In the genomic region with DNA sequence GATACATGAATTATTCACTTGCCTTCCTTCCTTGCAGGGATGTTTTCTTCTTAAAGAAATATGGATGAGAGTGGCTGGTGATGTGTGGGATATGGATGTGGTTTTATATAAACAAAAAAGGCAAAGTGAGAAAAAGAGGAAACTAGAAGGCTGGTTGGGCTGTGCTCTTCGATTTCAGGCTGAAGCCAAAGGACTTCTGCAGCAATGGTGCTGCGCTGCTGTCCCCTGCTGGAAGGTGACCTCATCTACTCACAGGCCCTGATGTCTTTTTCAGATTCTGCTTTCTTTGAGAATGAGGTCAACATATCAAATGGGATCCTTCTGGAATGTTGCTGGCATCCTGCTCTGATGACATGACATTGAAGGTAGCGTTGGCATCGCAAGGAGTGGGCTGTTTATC, we compare ENCODE assay signal across 13 cellular contexts. TPM values are rescaled to one million over a fixed set of nuclear protein-coding genes. Genes with fewer than 3 reads are reported as not detected.
DNase-seq lines count a peak whose midpoint lies in the region; ATAC-seq, FAIRE-seq and TF ChIP-seq lines count a peak whose summit lies in the region.
"Had no signal": no experiment of that assay in that cellular context is flagged by ENCODE, and none has a peak within 500 bp of the region (broad histone marks: within the 10 kb centered on the region; RNA-seq: fewer than 3 reads in every experiment).

No MANE protein-coding gene starts in this region.

- H3K4me1 ChIP-seq in RWPE2 (ENCODE audit: insufficient read depth, poor library complexity, severe bottlenecking) (no peaks in the 10 kb centered on the region), aorta (ENCODE audit: control insufficient read depth in 1 of 2, insufficient read depth in 2 of 2, low read length in 2 of 2) (no peaks in the 10 kb centered on the region)
- H3K4me1 ChIP-seq: gastroesophageal sphincter, right lobe of liver had no signal

- peak; percentile 10 for DNase-seq in Ammon's horn (ENCODE audit: low spot score)
- no peak for DNase-seq in GM12891 (ENCODE audit: insufficient read length, low spot score)
- no peak for DNase-seq in RWPE2 (ENCODE audit: low spot score)
- peak; percentile 1 for DNase-seq in inferior parietal cortex (ENCODE audit: extremely low spot score)
- DNase-seq in aorta: no peak
- DNase-seq in DMS53 (lab: John Stamatoyannopoulos, UW): no peak
- no peak for DNase-seq in GM12892 (ENCODE audit: insufficient read length)
- DNase-seq: COR-L47, Karpas-422, NCI-H82, right lobe of liver had no signal

- no peak overlapping the region for H3K4me3 ChIP-seq in RWPE2 (ENCODE audit: severe bottlenecking)
- no peak overlapping the region for H3K4me3 ChIP-seq in aorta (ENCODE audit: low read length in 2 of 2)
- H3K4me3 ChIP-seq: gastroesophageal sphincter, right lobe of liver had no signal

- WGBS in aorta, 2 donors: 38% methylated on average over 4 of the region's 4 CpGs; no CpG with 5 or more reads in 1 of the 2 donors

- H3K9me3 ChIP-seq in RWPE2 (ENCODE audit: severe bottlenecking) (no peaks in the 10 kb centered on the region), aorta (ENCODE audit: control insufficient read depth, low read length) (no peaks in the 10 kb centered on the region)
- H3K9me3 ChIP-seq: gastroesophageal sphincter, right lobe of liver had no signal

- TF ChIP-seq CTCF in RWPE2 (IDR thresholded peaks at IDR 0.05; ENCODE audit: poor library complexity, severe bottlenecking): peak; percentile 54

- H3K27me3 ChIP-seq in RWPE2 (ENCODE audit: insufficient read depth, poor library complexity, severe bottlenecking) (no peaks in the 10 kb centered on the region), aorta (ENCODE audit: control insufficient read depth in 1 of 2, insufficient read depth in 2 of 2, low read length in 1 of 2) (no peaks in the 10 kb centered on the region)
- H3K27me3 ChIP-seq: gastroesophageal sphincter, right lobe of liver had no signal

- no peaks in the 10 kb centered on the region for H3K36me3 ChIP-seq in RWPE2 (ENCODE audit: low read depth)
- no peaks in the 10 kb centered on the region for H3K36me3 ChIP-seq in aorta (ENCODE audit: control insufficient read depth in 1 of 2, insufficient read depth in 2 of 2, low read length in 1 of 2)
- H3K36me3 ChIP-seq: gastroesophageal sphincter, right lobe of liver had no signal

- peak; percentile 44; the same call in 1 of the 3 replicates for ATAC-seq in RWPE2 (ENCODE audit: low read depth)
- ATAC-seq in GM18520 (IDR thresholded peaks at IDR 0.05; ENCODE audit: unreplicated experiment): no peak
- ATAC-seq in aorta (ENCODE audit: low FRiP score): no peak
- ATAC-seq: gastroesophageal sphincter had no signal

- FAIRE-seq in GM12891 (lab: Jason Lieb, UNC) (peak; percentile 84), GM12892 (lab: Jason Lieb, UNC) (no peak)

- intact Hi-C loops in aorta (cut with DNase I): no loop called here

- TF ChIP-seq POLR2A in GM12891 (IDR thresholded peaks at IDR 0.05; ENCODE audit: low read depth, low read length) (no peak), GM12892 (IDR thresholded peaks at IDR 0.05; ENCODE audit: low read depth, low read length) (no peak)

- H3K27ac ChIP-seq in RWPE2 (ENCODE audit: poor library complexity, severe bottlenecking) (no peak overlapping the region), aorta (ENCODE audit: low read depth in 1 of 2, low read length in 2 of 2) (no peak overlapping the region)
- H3K27ac ChIP-seq: gastroesophageal sphincter, right lobe of liver had no signal

TF ChIP-seq in GM12891, 5 proteins besides CTCF, POLR2A, EP300 and RAD21:
- TF ChIP-seq POLR2AphosphoS5 (IDR thresholded peaks at IDR 0.05; ENCODE audit: low read depth, low read length) (no peak), SPI1 (IDR thresholded peaks at IDR 0.05; ENCODE audit: low read depth, low read length) (no peak), TAF1 (IDR thresholded peaks at IDR 0.05; ENCODE audit: low read depth, low read length) (no peak), PAX5 (IDR thresholded peaks at IDR 0.05; ENCODE audit: insufficient read depth, low read length, severe bottlenecking) (no peak), POU2F2 (IDR thresholded peaks at IDR 0.05; ENCODE audit: low read depth, low read length) (no peak)

RNA-seq across cellular contexts. Expression of a gene that starts 15.3 kb away (rescaled TPM):
- polyA plus RNA-seq in GM12891 (2012; ENCODE audit: low read depth, missing spikeins): not detected
- not detected for total RNA-seq in aorta
- not detected for polyA plus RNA-seq in aorta
- not detected for polyA plus RNA-seq in GM12892 (2012; ENCODE audit: missing spikeins)
- total RNA-seq: gastroesophageal sphincter, right lobe of liver had no signal

Comparison
In these comparisons a context has a peak if more than half of its experiments do, and no peak if none do; other contexts are left out.
1. DNase-seq: peak in Ammon's horn (single experiment) and inferior parietal cortex (single experiment); none in GM12891 (single experiment), RWPE2 (single experiment), aorta (0 of 2), DMS53 (single experiment) and GM12892 (single experiment).